In genomic region chr20:43187476-43188233, GRCh38 we compare ENCODE assay signal across 8 cellular contexts. TPM values are rescaled to one million over a fixed set of nuclear protein-coding genes. Genes with fewer than 3 reads are reported as not detected.
A peak's percentile ranks its signal among the peaks of the same experiment; 100 is the strongest.
DNase-seq lines count a peak whose midpoint lies in the region; ATAC-seq and TF ChIP-seq lines count a peak whose summit lies in the region.

No MANE protein-coding gene starts in this region.

- peaks cover 35% of the 10 kb centered on the region for H3K27me3 Mint-ChIP-seq in activated T-helper 1 cell treated with anti-CD3 and anti-CD28 coated beads, Interleukin-12 subunit alpha, Interleukin-12 subunit beta, Interleukin-2, Interleukin-4 antibody, amounts not matched to agents 30 ng/mL and 10 ng/mL and 1 ng/mL, durations not matched to agents 14 hours and 24 hours and 36 hours (ENCODE audit: insufficient read depth)

- H3K36me3 Mint-ChIP-seq in activated T-helper 1 cell treated with anti-CD3 and anti-CD28 coated beads, Interleukin-12 subunit alpha, Interleukin-12 subunit beta, Interleukin-2, Interleukin-4 antibody, amounts not matched to agents 30 ng/mL and 10 ng/mL and 1 ng/mL, durations not matched to agents 14 hours and 24 hours and 36 hours (ENCODE audit: low read depth) = no peaks in the 10 kb centered on the region

- DNase-seq in DMS 273 treated with DMSO at 0.1 percent for 48 hours (lab: John Stamatoyannopoulos, UW) = peak; percentile 5
- DNase-seq in HT-29 (ENCODE audit: low spot score) = peak; percentile 86
- peak; percentile 79 for DNase-seq in PC-3
- peak; percentile 42 for DNase-seq in activated T-helper 1 cell treated with anti-CD3 and anti-CD28 coated beads, Interleukin-12 subunit alpha, Interleukin-12 subunit beta, Interleukin-2, Interleukin-4 antibody, amounts not matched to agents 30 ng/mL and 10 ng/mL and 1 ng/mL, durations not matched to agents 14 hours and 24 hours and 36 hours (ENCODE audit: low spot score)
- peak; percentile 65 for DNase-seq in fibroblast of the aortic adventitia (ENCODE audit: low read depth)
- DNase-seq in tibial artery = peak; percentile 61 to 75
- DNase-seq in NK-92 (lab: John Stamatoyannopoulos, UW; ENCODE audit: unreplicated experiment) = no peak

- CTCF ChIA-PET in PC-3 (lab: Charles Lee) = interaction anchor here (0.6 to 1.0 kb wide), 2 partner anchors 1449 to 1450 kb away, joined by 3 read pairs; no protein-coding TSS in a partner anchor

- no peak overlapping the region for H3K4me3 Mint-ChIP-seq in activated T-helper 1 cell treated with anti-CD3 and anti-CD28 coated beads, Interleukin-12 subunit alpha, Interleukin-12 subunit beta, Interleukin-2, Interleukin-4 antibody, amounts not matched to agents 30 ng/mL and 10 ng/mL and 1 ng/mL, durations not matched to agents 14 hours and 24 hours and 36 hours

- no peak for TF ChIP-seq EP300 in neural cell (conservative IDR thresholded peaks at IDR 0.05; ENCODE audit: poor library complexity, severe bottlenecking)

- H3K4me3 ChIP-seq in PC-3 (ENCODE audit: low read length) (no peak overlapping the region), fibroblast of the aortic adventitia (ENCODE audit: low read depth, low read length) (no peak overlapping the region), neural cell (ENCODE audit: low read length) (peak overlapping the region; percentile 85), tibial artery (no peak overlapping the region)

- intact Hi-C loops in PC-3 (cut with micrococcal nuclease) (no loop called here), tibial artery (cut with DNase I; ENCODE audit: low total_unique reads) (no loop called here)
- intact Hi-C loops in activated T-helper 1 cell treated with anti-CD3 and anti-CD28 coated beads, Interleukin-12 subunit alpha, Interleukin-12 subunit beta, Interleukin-2, Interleukin-4 antibody, amounts not matched to agents 30 ng/mL and 10 ng/mL and 1 ng/mL, durations not matched to agents 14 hours and 24 hours and 36 hours (cut with micrococcal nuclease) = loop anchor here (2.0 kb wide), 1 partner anchor 221 kb away; no protein-coding TSS in a partner anchor

- TF ChIP-seq CTCF in PC-3 (conservative IDR thresholded peaks at IDR 0.05; ENCODE audit: low read depth, low read length) = peak; percentile 98
- TF ChIP-seq CTCF in fibroblast of the aortic adventitia (IDR thresholded peaks at IDR 0.05; ENCODE audit: insufficient read depth, low read length) = peak; percentile 94
- TF ChIP-seq CTCF in neural cell (IDR thresholded peaks at IDR 0.05; ENCODE audit: poor library complexity, severe bottlenecking) = peak; percentile 95
- TF ChIP-seq CTCF in tibial artery (IDR thresholded peaks at IDR 0.05) = peak; percentile 74 to 93

- peak; percentile 71 for ATAC-seq in PC-3

- H3K9me3 Mint-ChIP-seq in activated T-helper 1 cell treated with anti-CD3 and anti-CD28 coated beads, Interleukin-12 subunit alpha, Interleukin-12 subunit beta, Interleukin-2, Interleukin-4 antibody, amounts not matched to agents 30 ng/mL and 10 ng/mL and 1 ng/mL, durations not matched to agents 14 hours and 24 hours and 36 hours = no peaks in the 10 kb centered on the region

- H3K9me3 ChIP-seq in PC-3 (ENCODE audit: low read length) (no peaks in the 10 kb centered on the region), neural cell (ENCODE audit: low read length) (no peaks in the 10 kb centered on the region), tibial artery (no peaks in the 10 kb centered on the region)

- H3K9me2 ChIP-seq in PC-3 (replicated peaks; ENCODE audit: low read length) = no peaks in the 10 kb centered on the region
- H3K9me2 ChIP-seq in neural cell (ENCODE audit: insufficient read depth, low read length) = no peaks in the 10 kb centered on the region

- H3K79me2 ChIP-seq in PC-3 (ENCODE audit: low read length) (no peaks in the 10 kb centered on the region), neural cell (replicated peaks; ENCODE audit: insufficient read depth, low read length) (no peaks in the 10 kb centered on the region)

- H2AFZ ChIP-seq in PC-3 (ENCODE audit: low read length) = no peak overlapping the region
- no peak overlapping the region for H2AFZ ChIP-seq in neural cell (ENCODE audit: low read depth, low read length)

- H3F3A ChIP-seq in PC-3 (ENCODE audit: low read length, unreplicated experiment) (no peaks in the 10 kb centered on the region), neural cell (ENCODE audit: insufficient read depth, low read length, poor library complexity, severe bottlenecking) (peaks cover 3% of the 10 kb centered on the region)

- no peaks in the 10 kb centered on the region for H4K20me1 ChIP-seq in PC-3 (ENCODE audit: low read length)
- H4K20me1 ChIP-seq in neural cell (ENCODE audit: insufficient read depth) = no peaks in the 10 kb centered on the region

- no peak overlapping the region for H3K27ac Mint-ChIP-seq in activated T-helper 1 cell treated with anti-CD3 and anti-CD28 coated beads, Interleukin-12 subunit alpha, Interleukin-12 subunit beta, Interleukin-2, Interleukin-4 antibody, amounts not matched to agents 30 ng/mL and 10 ng/mL and 1 ng/mL, durations not matched to agents 14 hours and 24 hours and 36 hours

- no peak overlapping the region for H3K9ac ChIP-seq in PC-3 (ENCODE audit: low read length)
- peak overlapping the region; percentile 58 for H3K9ac ChIP-seq in neural cell (ENCODE audit: low read length)

- H3K4me1 ChIP-seq in PC-3 (ENCODE audit: insufficient read depth, low read length) (no peaks in the 10 kb centered on the region), tibial artery (peaks cover 0 to 24% (median 18%) of the 10 kb centered on the region in 4 donors)

- H3K4me2 ChIP-seq in PC-3 (ENCODE audit: low read length) (peak overlapping the region; percentile 44; the same call in 1 of the 2 replicates), neural cell (ENCODE audit: low read length) (peak overlapping the region; percentile 79)

- peaks cover 77% of the 10 kb centered on the region for H3K27me3 ChIP-seq in PC-3 (ENCODE audit: low read length)
- H3K27me3 ChIP-seq in neural cell (ENCODE audit: insufficient read depth, low read depth, low read length) = peaks cover 36% of the 10 kb centered on the region
- H3K27me3 ChIP-seq in tibial artery = peaks cover 0 to 66% of the 10 kb centered on the region in 2 donors

- POLR2A ChIA-PET in PC-3 (lab: Charles Lee; ENCODE audit: unreplicated experiment) = no interaction called here

- H3K36me3 ChIP-seq in PC-3 (ENCODE audit: low read depth, low read length) = no peaks in the 10 kb centered on the region
- H3K36me3 ChIP-seq in neural cell (ENCODE audit: insufficient read depth, low read length) = no peaks in the 10 kb centered on the region
- H3K36me3 ChIP-seq in tibial artery = no peaks in the 10 kb centered on the region

- BruUV-seq in PC-3 (replicated peaks; lab: Mats Ljungman, UMichigan) = no TSS peak

- peak; percentile 96 for TF ChIP-seq RAD21 in neural cell (conservative IDR thresholded peaks at IDR 0.05)

- H3K4me1 Mint-ChIP-seq in activated T-helper 1 cell treated with anti-CD3 and anti-CD28 coated beads, Interleukin-12 subunit alpha, Interleukin-12 subunit beta, Interleukin-2, Interleukin-4 antibody, amounts not matched to agents 30 ng/mL and 10 ng/mL and 1 ng/mL, durations not matched to agents 14 hours and 24 hours and 36 hours (ENCODE audit: low read depth) = no peaks in the 10 kb centered on the region

- H3K27ac ChIP-seq in PC-3 (ENCODE audit: low read length) (no peak overlapping the region), neural cell (ENCODE audit: low read length) (peak overlapping the region; percentile 7), tibial artery (no peak overlapping the region)

TF ChIP-seq in neural cell, 6 proteins besides CTCF, POLR2A, EP300 and RAD21:
- TF ChIP-seq REST (IDR thresholded peaks at IDR 0.05; ENCODE audit: borderline replicate concordance) (peak; percentile 64), EZH2 (IDR thresholded peaks at IDR 0.05; ENCODE audit: borderline replicate concordance, insufficient read depth, low read length, poor library complexity, severe bottlenecking) (no peak), MXI1 (conservative IDR thresholded peaks at IDR 0.05; ENCODE audit: poor library complexity, severe bottlenecking) (peak; percentile 36), POLR2AphosphoS5 (IDR thresholded peaks at IDR 0.05) (no peak), SMC3 (conservative IDR thresholded peaks at IDR 0.05; ENCODE audit: poor library complexity) (peak; percentile 96), TAF1 (IDR thresholded peaks at IDR 0.05; ENCODE audit: low read depth) (no peak)

RNA-seq across cellular contexts. Expression of gene PTPRT, which starts 2.1 kb away (rescaled TPM):
- total RNA-seq in HT-29 (2014; rRNA removed; shearing (Covaris generic)) = not detected in 2 replicates
- total RNA-seq in PC-3 (2014; rRNA removed) = not detected in 2 replicates
- not detected in 2 replicates for total RNA-seq in activated T-helper 1 cell treated with anti-CD3 and anti-CD28 coated beads, Interleukin-12 subunit alpha, Interleukin-12 subunit beta, Interleukin-2, Interleukin-4 antibody, amounts not matched to agents 30 ng/mL and 10 ng/mL and 1 ng/mL, durations not matched to agents 14 hours and 24 hours and 36 hours
- 0.72 TPM in 1 of 2 replicates, not detected in the other for total RNA-seq in fibroblast of the aortic adventitia (ENCODE audit: low replicate concordance)
- 9.2 and 9.9 TPM in 2 replicates for polyA plus RNA-seq in neural cell
- 31.4 and 35.0 TPM in 2 replicates for polyA minus RNA-seq in neural cell
